Comparison of ENCODE assay signal across 1 cellular context in the genomic region with DNA sequence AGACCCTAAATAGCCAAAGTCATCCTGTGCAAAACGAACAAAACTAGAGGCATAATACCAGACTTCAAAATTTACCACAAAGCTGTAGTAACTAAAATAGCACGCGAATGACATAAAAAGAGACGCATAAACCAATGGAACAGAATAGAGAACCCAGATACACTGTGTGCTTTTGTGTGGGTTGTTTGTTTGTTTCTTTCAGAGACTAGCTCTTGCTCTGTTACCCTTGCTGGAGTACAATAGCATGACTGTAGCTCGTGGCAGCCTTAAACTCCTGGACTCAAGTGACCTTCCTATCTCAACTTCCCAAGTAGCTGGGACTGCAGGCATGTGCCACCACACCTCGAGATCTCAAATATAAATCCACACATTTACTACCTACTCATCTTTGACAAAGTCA.
TF ChIP-seq lines count a peak whose summit lies in the region.

No MANE protein-coding gene starts in this region.

TF ChIP-seq in H1, 55 proteins besides CTCF, POLR2A, EP300 and RAD21:
- TF ChIP-seq FOSL1 (IDR thresholded peaks at IDR 0.05; ENCODE audit: insufficient read depth, low read depth, low read length): no peak
- TF ChIP-seq, protein P1, sequence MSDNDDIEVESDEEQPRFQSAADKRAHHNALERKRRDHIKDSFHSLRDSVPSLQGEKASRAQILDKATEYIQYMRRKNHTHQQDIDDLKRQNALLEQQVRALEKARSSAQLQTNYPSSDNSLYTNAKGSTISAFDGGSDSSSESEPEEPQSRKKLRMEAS (IDR thresholded peaks at IDR 0.05): no peak
- no peak for TF ChIP-seq EZH2 (IDR thresholded peaks at IDR 0.05; ENCODE audit: low read depth, low read length, severe bottlenecking)
- TF ChIP-seq SP4 (IDR thresholded peaks at IDR 0.05; ENCODE audit: low read length): no peak
TF ChIP-seq in H1: peak in this region for 0.
